2 cellular contexts compared by ENCODE assay signal in the genomic region with DNA sequence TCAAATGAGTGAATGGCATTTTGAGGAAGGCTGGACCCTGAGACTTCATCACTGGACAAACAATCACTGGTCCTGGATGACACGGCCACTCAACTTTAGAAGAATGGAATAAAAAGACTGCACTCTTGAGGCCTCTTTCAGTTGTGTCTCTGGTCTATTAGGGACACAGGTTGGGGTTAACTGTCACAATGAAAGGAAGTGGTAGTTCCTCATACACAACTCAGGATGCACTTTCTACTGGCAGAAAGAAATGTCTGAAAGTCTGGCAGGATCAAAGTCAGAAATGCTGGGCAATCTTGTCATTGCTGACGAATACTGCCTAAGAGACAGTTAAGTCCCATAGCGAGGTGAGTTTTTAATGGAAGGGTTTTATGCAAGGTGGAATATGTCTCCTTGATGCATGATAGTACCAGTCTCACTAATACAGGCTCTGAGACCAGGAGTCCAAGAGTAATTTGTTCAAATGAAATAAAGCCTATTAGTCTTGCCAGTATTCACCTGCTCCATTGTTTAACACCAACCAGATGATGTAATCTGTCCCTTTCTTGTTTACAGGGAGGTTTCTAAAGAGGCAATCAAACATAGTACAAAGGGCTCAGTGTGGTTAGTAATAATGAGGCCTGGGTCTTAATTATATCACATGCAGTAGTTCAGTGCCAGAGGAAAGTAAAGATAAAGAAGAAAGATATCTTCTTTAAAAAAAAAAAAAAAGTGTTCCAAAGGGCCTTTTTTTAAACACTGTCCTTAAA.
TF ChIP-seq lines count a peak whose summit lies in the region.

No MANE protein-coding gene starts in this region.

TF ChIP-seq in GM23338, 12 proteins besides CTCF, POLR2A, EP300 and RAD21 (continued from another document):
- TF ChIP-seq CREB1 (CRISPR knock-in tag; IDR thresholded peaks at IDR 0.05; ENCODE audit: low read depth) (no peak), EZH2 (IDR thresholded peaks at IDR 0.05; ENCODE audit: low read depth, unreplicated experiment) (no peak), NANOG (IDR thresholded peaks at IDR 0.05; ENCODE audit: borderline replicate concordance) (no peak), STAT1 (IDR thresholded peaks at IDR 0.05; ENCODE audit: unreplicated experiment) (no peak)

TF ChIP-seq in GM12878, 131 proteins besides CTCF, POLR2A, EP300 and RAD21 (continued from another document):
- TF ChIP-seq, protein P1, sequence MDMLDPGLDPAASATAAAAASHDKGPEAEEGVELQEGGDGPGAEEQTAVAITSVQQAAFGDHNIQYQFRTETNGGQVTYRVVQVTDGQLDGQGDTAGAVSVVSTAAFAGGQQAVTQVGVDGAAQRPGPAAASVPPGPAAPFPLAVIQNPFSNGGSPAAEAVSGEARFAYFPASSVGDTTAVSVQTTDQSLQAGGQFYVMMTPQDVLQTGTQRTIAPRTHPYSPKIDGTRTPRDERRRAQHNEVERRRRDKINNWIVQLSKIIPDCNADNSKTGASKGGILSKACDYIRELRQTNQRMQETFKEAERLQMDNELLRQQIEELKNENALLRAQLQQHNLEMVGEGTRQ (IDR thresholded peaks at IDR 0.05; ENCODE audit: borderline replicate concordance, low read depth, low read length), result no peak
- TF ChIP-seq SREBF2 (IDR thresholded peaks at IDR 0.05; ENCODE audit: low read length) (no peak), ZNF207 (IDR thresholded peaks at IDR 0.05; ENCODE audit: borderline replicate concordance) (no peak), HDAC6 (IDR thresholded peaks at IDR 0.05; ENCODE audit: unreplicated experiment) (no peak)
- TF ChIP-seq, protein P2, sequence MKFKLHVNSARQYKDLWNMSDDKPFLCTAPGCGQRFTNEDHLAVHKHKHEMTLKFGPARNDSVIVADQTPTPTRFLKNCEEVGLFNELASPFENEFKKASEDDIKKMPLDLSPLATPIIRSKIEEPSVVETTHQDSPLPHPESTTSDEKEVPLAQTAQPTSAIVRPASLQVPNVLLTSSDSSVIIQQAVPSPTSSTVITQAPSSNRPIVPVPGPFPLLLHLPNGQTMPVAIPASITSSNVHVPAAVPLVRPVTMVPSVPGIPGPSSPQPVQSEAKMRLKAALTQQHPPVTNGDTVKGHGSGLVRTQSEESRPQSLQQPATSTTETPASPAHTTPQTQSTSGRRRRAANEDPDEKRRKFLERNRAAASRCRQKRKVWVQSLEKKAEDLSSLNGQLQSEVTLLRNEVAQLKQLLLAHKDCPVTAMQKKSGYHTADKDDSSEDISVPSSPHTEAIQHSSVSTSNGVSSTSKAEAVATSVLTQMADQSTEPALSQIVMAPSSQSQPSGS (IDR thresholded peaks at IDR 0.05; ENCODE audit: low read length), result no peak
- TF ChIP-seq, protein P3, sequence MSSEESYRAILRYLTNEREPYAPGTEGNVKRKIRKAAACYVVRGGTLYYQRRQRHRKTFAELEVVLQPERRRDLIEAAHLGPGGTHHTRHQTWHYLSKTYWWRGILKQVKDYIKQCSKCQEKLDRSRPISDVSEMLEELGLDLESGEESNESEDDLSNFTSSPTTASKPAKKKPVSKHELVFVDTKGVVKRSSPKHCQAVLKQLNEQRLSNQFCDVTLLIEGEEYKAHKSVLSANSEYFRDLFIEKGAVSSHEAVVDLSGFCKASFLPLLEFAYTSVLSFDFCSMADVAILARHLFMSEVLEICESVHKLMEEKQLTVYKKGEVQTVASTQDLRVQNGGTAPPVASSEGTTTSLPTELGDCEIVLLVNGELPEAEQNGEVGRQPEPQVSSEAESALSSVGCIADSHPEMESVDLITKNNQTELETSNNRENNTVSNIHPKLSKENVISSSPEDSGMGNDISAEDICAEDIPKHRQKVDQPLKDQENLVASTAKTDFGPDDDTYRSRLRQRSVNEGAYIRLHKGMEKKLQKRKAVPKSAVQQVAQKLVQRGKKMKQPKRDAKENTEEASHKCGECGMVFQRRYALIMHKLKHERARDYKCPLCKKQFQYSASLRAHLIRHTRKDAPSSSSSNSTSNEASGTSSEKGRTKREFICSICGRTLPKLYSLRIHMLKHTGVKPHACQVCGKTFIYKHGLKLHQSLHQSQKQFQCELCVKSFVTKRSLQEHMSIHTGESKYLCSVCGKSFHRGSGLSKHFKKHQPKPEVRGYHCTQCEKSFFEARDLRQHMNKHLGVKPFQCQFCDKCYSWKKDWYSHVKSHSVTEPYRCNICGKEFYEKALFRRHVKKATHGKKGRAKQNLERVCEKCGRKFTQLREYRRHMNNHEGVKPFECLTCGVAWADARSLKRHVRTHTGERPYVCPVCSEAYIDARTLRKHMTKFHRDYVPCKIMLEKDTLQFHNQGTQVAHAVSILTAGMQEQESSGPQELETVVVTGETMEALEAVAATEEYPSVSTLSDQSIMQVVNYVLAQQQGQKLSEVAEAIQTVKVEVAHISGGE (CRISPR knock-in tag; IDR thresholded peaks at IDR 0.05), result no peak
